30 cellular contexts compared by ENCODE assay signal in the genomic region with DNA sequence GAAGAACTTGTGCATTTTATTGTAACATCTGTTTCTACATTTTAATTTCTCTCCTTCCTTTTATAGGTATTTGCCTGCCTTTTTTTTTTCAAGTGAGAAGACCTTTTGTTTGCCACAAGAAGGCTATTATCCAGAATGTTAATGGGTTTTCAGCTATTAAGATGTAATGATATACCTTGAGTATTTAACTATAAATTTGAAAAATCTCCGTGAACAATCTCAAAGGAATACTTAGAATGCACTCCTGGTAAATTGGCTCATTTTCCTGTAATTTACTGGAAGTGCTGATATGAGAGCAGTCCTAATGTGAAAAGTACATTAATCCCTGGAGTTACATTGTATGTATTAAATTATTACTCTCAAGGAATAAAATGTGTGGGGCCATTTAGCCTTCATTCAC.
"Had no signal": no experiment of that assay in that cellular context is flagged by ENCODE, and none has a peak within 500 bp of the region (broad histone marks: within the 10 kb centered on the region; RNA-seq: fewer than 3 reads in every experiment).

No MANE protein-coding gene starts in this region.

- H3K4me2 ChIP-seq: KMS-11 had no signal

- H3K4me1 ChIP-seq: colonic mucosa had no signal

- H3K4me3 ChIP-seq: colonic mucosa, SJSA1 had no signal

- DNase-seq: activated B cell treated with CpG ODN at 0.5 μM for 24 hours; activated CD4-positive, alpha-beta memory T cell treated with anti-CD3 and anti-CD28 coated beads for 36 hours; activated CD4-positive, alpha-beta T cell treated with anti-CD3 and anti-CD28 coated beads for 4 hours; activated CD4-positive, alpha-beta T cell treated with anti-CD3 and anti-CD28 coated beads, Interleukin-2, amount 50 U/mL, for 1 hour; activated CD4-positive, CD25-positive, alpha-beta regulatory T cell treated with anti-CD3 and anti-CD28 coated beads, Interleukin-2, amount 50 U/mL, for 72 hours; activated CD8-positive, alpha-beta memory T cell treated with anti-CD3 and anti-CD28 coated beads, Interleukin-2, amount 50 U/mL, for 4 hours; activated naive CD4-positive, alpha-beta T cell; activated naive CD4-positive, alpha-beta T cell treated with anti-CD3 and anti-CD28 coated beads, Interleukin-2, amount 50 U/mL, for 16 hours; activated naive CD8-positive, alpha-beta T cell treated with anti-CD3 and anti-CD28 coated beads for 36 hours; activated T-cell treated with anti-CD3 and anti-CD28 coated beads for 4 hours; activated T-cell treated with anti-CD3 and anti-CD28 coated beads, Interleukin-2, amount 50 U/mL, for 4 hours; amniotic stem cell; aorta; brain microvascular endothelial cell; colonic mucosa; NCI-H1417 treated with DMSO at 0.1 percent for 48 hours; NCI-H1694 treated with DMSO at 0.1 percent for 48 hours; NCI-H2029; NCI-H2171 treated with DMSO at 0.1 percent for 48 hours; NCI-H345; NCI-H524 treated with DMSO at 0.1 percent for 48 hours; NCI-H774; SHP77; SW 1271; T-helper 1 cell; T-helper 2 cell; T-helper 9 cell had no signal

- H3K27ac ChIP-seq: brain microvascular endothelial cell, colonic mucosa, KMS-11, SJSA1, VCaP had no signal

- H3K36me3 ChIP-seq: brain microvascular endothelial cell, colonic mucosa had no signal

- H3K9ac ChIP-seq: KMS-11 had no signal

- H3K9me3 ChIP-seq: colonic mucosa, SJSA1 had no signal

- H3K27me3 ChIP-seq: brain microvascular endothelial cell, colonic mucosa, SJSA1 had no signal
